ENCODE assay signal across 8 cellular contexts in the genomic region with DNA sequence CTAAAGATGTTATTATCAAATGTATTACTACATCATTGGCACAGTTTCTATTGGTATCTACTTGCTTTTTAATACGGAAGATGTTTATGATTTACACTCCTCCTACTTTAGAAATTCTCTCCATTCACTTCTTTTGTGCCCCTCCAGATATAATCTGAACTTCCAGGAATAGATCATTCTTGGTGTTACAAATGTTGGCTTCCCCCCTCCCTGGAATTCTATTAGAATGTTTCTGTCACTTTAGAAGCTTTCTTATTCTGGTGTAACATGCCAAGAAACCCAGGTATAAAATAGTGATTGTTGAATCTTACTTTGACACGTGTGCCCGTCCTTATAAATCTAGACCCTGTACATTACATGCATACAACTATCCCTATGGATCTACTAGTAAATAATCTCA. TPM values are rescaled to one million over a fixed set of nuclear protein-coding genes. Genes with fewer than 3 reads are reported as not detected.
A peak's percentile ranks its signal among the peaks of the same experiment; 100 is the strongest.
DNase-seq lines count a peak whose midpoint lies in the region; ATAC-seq, FAIRE-seq and TF ChIP-seq lines count a peak whose summit lies in the region.

No MANE protein-coding gene starts in this region.

- no peak for TF ChIP-seq CTCF in kidney (IDR thresholded peaks at IDR 0.05; ENCODE audit: borderline replicate concordance, extremely low read depth, insufficient read depth)
- no peak for TF ChIP-seq CTCF in tibial artery (IDR thresholded peaks at IDR 0.05)

- intact Hi-C loops in kidney (cut with DNase I) = no loop called here
- intact Hi-C loops in tibial artery (cut with DNase I; ENCODE audit: low total_unique reads) = no loop called here

- DNase-seq in activated T-cell treated with anti-CD3 and anti-CD28 coated beads, Interleukin-2, amount 50 U/mL, for 72 hours = no peak
- DNase-seq in activated T-cell treated with anti-CD3 and anti-CD28 coated beads, Interleukin-2, amount 50 U/mL, for 1 hour = no peak
- DNase-seq in kidney (no peak), tibial artery (no peak), NCI-H1092 (lab: John Stamatoyannopoulos, UW) (no peak), NCI-H1436 (lab: John Stamatoyannopoulos, UW) (no peak)
- DNase-seq in stimulated activated CD8-positive, alpha-beta memory T cell treated with anti-CD3 and anti-CD28 coated beads, Interleukin-4, amount 100 ng/mL, for 48 hours = no peak

- no peaks in the 10 kb centered on the region for H3K9me3 ChIP-seq in kidney (ENCODE audit: control insufficient read depth in 1 of 2, low read length in 2 of 2)
- H3K9me3 ChIP-seq in tibial artery = no peaks in the 10 kb centered on the region

- peaks cover 21% of the 10 kb centered on the region for H3K4me1 Mint-ChIP-seq in activated T-cell treated with anti-CD3 and anti-CD28 coated beads, Interleukin-2, amount 50 U/mL, for 72 hours (ENCODE audit: low read depth)
- peaks cover 30% of the 10 kb centered on the region for H3K4me1 Mint-ChIP-seq in activated naive CD8-positive, alpha-beta T cell (ENCODE audit: low read depth)

- H3K27ac Mint-ChIP-seq in activated T-cell treated with anti-CD3 and anti-CD28 coated beads, Interleukin-2, amount 50 U/mL, for 72 hours = peak overlapping the region; percentile 82
- H3K27ac Mint-ChIP-seq in activated naive CD8-positive, alpha-beta T cell = peak overlapping the region; percentile 88

- H3K27ac ChIP-seq in kidney (ENCODE audit: low read depth in 2 of 2, low read length in 2 of 2) (no peak overlapping the region), tibial artery (peak overlapping the region; percentile 85 to 88)

- no peaks in the 10 kb centered on the region for H3K27me3 ChIP-seq in tibial artery

- no peak for FAIRE-seq in kidney (lab: Jason Lieb, UNC)

- no peaks in the 10 kb centered on the region for H3K27me3 Mint-ChIP-seq in activated T-cell treated with anti-CD3 and anti-CD28 coated beads, Interleukin-2, amount 50 U/mL, for 72 hours (ENCODE audit: low read depth)
- H3K27me3 Mint-ChIP-seq in activated naive CD8-positive, alpha-beta T cell = no peaks in the 10 kb centered on the region

- ATAC-seq in activated T-cell treated with anti-CD3 and anti-CD28 coated beads, Interleukin-2, amount 50 U/mL, for 72 hours (replicated peaks in 1 of 2) = no peak

- peaks cover 4 to 6% of the 10 kb centered on the region in 2 donors for H3K36me3 Mint-ChIP-seq in activated T-cell treated with anti-CD3 and anti-CD28 coated beads, Interleukin-2, amount 50 U/mL, for 72 hours (ENCODE audit: insufficient read depth in 2 of 2)
- peaks cover 2% of the 10 kb centered on the region for H3K36me3 Mint-ChIP-seq in activated naive CD8-positive, alpha-beta T cell

- H3K4me3 ChIP-seq in kidney (ENCODE audit: low read length in 2 of 2) (peak overlapping the region; percentile 84 to 92), tibial artery (peak overlapping the region; percentile 72 to 95)

- H3K4me1 ChIP-seq in kidney (ENCODE audit: control insufficient read depth in 1 of 2, insufficient read depth in 1 of 2, low read depth in 1 of 2, low read length in 2 of 2) = peaks cover 5 to 7% of the 10 kb centered on the region in 2 donors
- peaks cover 0 to 28% (median 17%) of the 10 kb centered on the region in 4 donors for H3K4me1 ChIP-seq in tibial artery

- H3K4me3 Mint-ChIP-seq in activated T-cell treated with anti-CD3 and anti-CD28 coated beads, Interleukin-2, amount 50 U/mL, for 72 hours = peak overlapping the region; percentile 93 to 97
- H3K4me3 Mint-ChIP-seq in activated naive CD8-positive, alpha-beta T cell = peak overlapping the region; percentile 97

- H3K9ac ChIP-seq in kidney (ENCODE audit: low read length in 2 of 2) = peak overlapping the region in 1 of 2 donors; percentile 26

- H3K9me3 Mint-ChIP-seq in activated T-cell treated with anti-CD3 and anti-CD28 coated beads, Interleukin-2, amount 50 U/mL, for 72 hours = no peaks in the 10 kb centered on the region
- H3K9me3 Mint-ChIP-seq in activated naive CD8-positive, alpha-beta T cell (ENCODE audit: low read depth) = no peaks in the 10 kb centered on the region

- H3K36me3 ChIP-seq in kidney (ENCODE audit: control insufficient read depth in 1 of 2, insufficient read depth in 2 of 2, low read length in 2 of 2) = no peaks in the 10 kb centered on the region
- H3K36me3 ChIP-seq in tibial artery = peaks cover 0 to 14% (median 0%) of the 10 kb centered on the region in 3 donors

RNA-seq across cellular contexts. Expression of a gene that starts 1.2 kb away (rescaled TPM):
- 10 to 100 TPM; 23.8 to 29.9 TPM for total RNA-seq in activated T-cell treated with anti-CD3 and anti-CD28 coated beads, Interleukin-2, amount 50 U/mL, for 72 hours
- 44.2 TPM for total RNA-seq in kidney
- 12.6 TPM for polyA plus RNA-seq in kidney (ENCODE audit: insufficient read depth, low read depth, low replicate concordance)

RNA-seq across cellular contexts. Expression of a gene that starts 51.7 kb away (rescaled TPM):
- total RNA-seq in activated T-cell treated with anti-CD3 and anti-CD28 coated beads, Interleukin-2, amount 50 U/mL, for 72 hours = 100 to 1,000 TPM; 353 to 377 TPM
- total RNA-seq in kidney = 409 TPM
- 455 TPM for polyA plus RNA-seq in kidney (ENCODE audit: insufficient read depth, low read depth, low replicate concordance)

Comparison
In these comparisons a context has a peak if more than half of its experiments do, and no peak if none do; other contexts are left out.
1. H3K27ac ChIP-seq: peak in tibial artery (2 of 2); none in kidney (0 of 2).